Comparison of ENCODE assay signal across 6 cellular contexts in the genomic region with DNA sequence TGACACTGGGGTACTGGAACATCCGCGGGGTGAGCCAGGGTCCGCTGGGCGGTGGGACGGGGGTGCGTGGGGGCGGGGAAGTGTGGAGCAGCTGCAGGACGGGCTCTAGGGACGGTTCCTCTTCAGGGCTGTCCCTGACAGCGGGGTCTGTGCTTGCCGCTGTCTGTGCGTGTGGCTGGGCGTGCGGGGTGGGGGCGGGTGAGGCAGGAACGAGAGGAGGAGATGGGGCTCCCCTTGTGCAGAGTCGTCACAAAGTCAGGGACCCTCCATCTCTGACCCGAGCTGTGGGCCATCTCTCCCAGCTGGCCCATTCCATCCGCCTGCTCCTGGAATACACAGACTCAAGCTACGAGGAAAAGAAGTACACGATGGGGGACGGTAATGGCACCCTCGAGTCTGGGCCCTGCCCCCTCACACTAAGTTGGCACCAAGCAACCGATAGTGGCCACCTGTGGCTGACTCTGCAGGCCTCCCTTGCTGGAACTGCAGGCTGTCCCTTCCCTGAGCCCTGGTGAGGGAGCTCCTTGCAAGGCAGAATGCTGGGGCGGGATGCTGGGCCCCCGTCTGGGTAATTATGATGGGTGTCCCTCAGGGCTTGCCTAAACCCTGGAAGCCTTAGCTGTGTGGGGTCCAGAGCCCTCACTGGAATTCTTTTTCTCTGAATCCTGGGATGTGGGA. TPM values are rescaled to one million over a fixed set of nuclear protein-coding genes. Genes with fewer than 3 reads are reported as not detected.
DNase-seq lines count a peak whose midpoint lies in the region; ATAC-seq lines count a peak whose summit lies in the region.

No MANE protein-coding gene starts in this region.

- no peaks in the 10 kb centered on the region for H3K36me3 ChIP-seq in iPS-18a (ENCODE audit: control insufficient read depth, low read depth, low read length)
- peaks cover 4% of the 10 kb centered on the region for H3K36me3 ChIP-seq in urinary bladder (ENCODE audit: insufficient read depth)

- H3K9ac ChIP-seq in iPS-18a (ENCODE audit: low read length): no peak overlapping the region

- H3K9me3 Mint-ChIP-seq in activated naive CD4-positive, alpha-beta T cell treated with anti-CD3 and anti-CD28 coated beads for 36 hours: no peaks in the 10 kb centered on the region
- peaks cover 0 to 7% of the 10 kb centered on the region in 2 donors for H3K9me3 Mint-ChIP-seq in activated naive CD4-positive, alpha-beta T cell treated with anti-CD3 and anti-CD28 coated beads, Interleukin-2, amount 50 U/mL, for 72 hours

- ATAC-seq in activated naive CD4-positive, alpha-beta T cell treated with anti-CD3 and anti-CD28 coated beads, Interleukin-2, amount 50 U/mL, for 72 hours: no peak
- no peak for ATAC-seq in GM21515 (IDR thresholded peaks at IDR 0.05; ENCODE audit: unreplicated experiment)

- peaks cover 17% of the 10 kb centered on the region for H3K4me1 Mint-ChIP-seq in activated naive CD4-positive, alpha-beta T cell treated with anti-CD3 and anti-CD28 coated beads for 36 hours (ENCODE audit: low read depth)

- no peak overlapping the region for H3K27ac ChIP-seq in iPS-18a (ENCODE audit: low read length)
- peak overlapping the region; percentile 28 for H3K27ac ChIP-seq in urinary bladder (ENCODE audit: low read depth)

- peaks cover 3% of the 10 kb centered on the region for H3K4me1 ChIP-seq in iPS-18a (ENCODE audit: control insufficient read depth, low read depth, low read length)
- H3K4me1 ChIP-seq in urinary bladder (ENCODE audit: insufficient read depth): no peaks in the 10 kb centered on the region

- H3K27me3 Mint-ChIP-seq in activated naive CD4-positive, alpha-beta T cell treated with anti-CD3 and anti-CD28 coated beads for 36 hours (ENCODE audit: low read depth): no peaks in the 10 kb centered on the region

- CTCF ChIA-PET in activated naive CD4-positive, alpha-beta T cell treated with anti-CD3 and anti-CD28 coated beads for 36 hours (lab: Charles Lee): interaction anchor here (1.0 to 1.3 kb wide), 2 partner anchors 12 to 28 kb away, joined by 3 read pairs; partner anchors contain the start of gene GSTM4

- H3K27ac Mint-ChIP-seq in activated naive CD4-positive, alpha-beta T cell treated with anti-CD3 and anti-CD28 coated beads for 36 hours: no peak overlapping the region
- peak overlapping the region in 1 of 2 donors; percentile 56 for H3K27ac Mint-ChIP-seq in activated naive CD4-positive, alpha-beta T cell treated with anti-CD3 and anti-CD28 coated beads, Interleukin-2, amount 50 U/mL, for 72 hours

- H3K9me3 ChIP-seq in iPS-18a (ENCODE audit: control insufficient read depth, low read depth, low read length): no peaks in the 10 kb centered on the region

- intact Hi-C loops in activated naive CD4-positive, alpha-beta T cell treated with anti-CD3 and anti-CD28 coated beads for 36 hours (cut with micrococcal nuclease): no loop called here

- no peak for DNase-seq in activated naive CD4-positive, alpha-beta T cell treated with anti-CD3 and anti-CD28 coated beads for 36 hours
- no peak for DNase-seq in activated naive CD4-positive, alpha-beta T cell treated with anti-CD3 and anti-CD28 coated beads, Interleukin-2, amount 50 U/mL, for 72 hours (ENCODE audit: low spot score in 2 of 2)
- DNase-seq in NCI-H510A treated with DMSO at 0.1 percent for 48 hours (lab: John Stamatoyannopoulos, UW): no peak

- WGBS in urinary bladder: 5% methylated on average over 26 of the region's 26 CpGs

- H3K4me3 ChIP-seq in iPS-18a (ENCODE audit: low read length): peak overlapping the region; percentile 50
- H3K4me3 ChIP-seq in urinary bladder (ENCODE audit: low read depth, low read length): peak overlapping the region; percentile 78

- no peaks in the 10 kb centered on the region for H3K36me3 Mint-ChIP-seq in activated naive CD4-positive, alpha-beta T cell treated with anti-CD3 and anti-CD28 coated beads for 36 hours (ENCODE audit: low read depth)
- peaks cover 0 to 10% of the 10 kb centered on the region in 2 donors for H3K36me3 Mint-ChIP-seq in activated naive CD4-positive, alpha-beta T cell treated with anti-CD3 and anti-CD28 coated beads, Interleukin-2, amount 50 U/mL, for 72 hours

- no peaks in the 10 kb centered on the region for H3K27me3 ChIP-seq in iPS-18a (ENCODE audit: control insufficient read depth, insufficient read depth, low read length)

- H3K4me3 Mint-ChIP-seq in activated naive CD4-positive, alpha-beta T cell treated with anti-CD3 and anti-CD28 coated beads for 36 hours: peak overlapping the region; percentile 68

RNA-seq across cellular contexts. Expression of gene GSTM2, which starts 0.4 kb away (rescaled TPM):
- 10 to 100 TPM; 14.2 to 14.3 TPM for total RNA-seq in activated naive CD4-positive, alpha-beta T cell treated with anti-CD3 and anti-CD28 coated beads for 36 hours
- total RNA-seq in activated naive CD4-positive, alpha-beta T cell treated with anti-CD3 and anti-CD28 coated beads, Interleukin-2, amount 50 U/mL, for 72 hours: 10 to 100 TPM; 13.6 to 41.7 TPM
- 78.0 TPM for total RNA-seq in urinary bladder
- 77.9 TPM for polyA plus RNA-seq in urinary bladder

RNA-seq across cellular contexts. Expression of gene GSTM4, which starts 12.4 kb away (rescaled TPM):
- 1 to 10 TPM; 8.8 to 9.9 TPM for total RNA-seq in activated naive CD4-positive, alpha-beta T cell treated with anti-CD3 and anti-CD28 coated beads for 36 hours
- 10 to 100 TPM; 22.0 to 23.8 TPM for total RNA-seq in activated naive CD4-positive, alpha-beta T cell treated with anti-CD3 and anti-CD28 coated beads, Interleukin-2, amount 50 U/mL, for 72 hours
- 12.4 TPM for total RNA-seq in urinary bladder
- 58.2 TPM for polyA plus RNA-seq in urinary bladder

RNA-seq across cellular contexts. Expression of gene GSTM1, which starts 19.4 kb away (rescaled TPM):
- total RNA-seq in activated naive CD4-positive, alpha-beta T cell treated with anti-CD3 and anti-CD28 coated beads for 36 hours: not detected
- 100 to 1,000 TPM in 1 of 2 donors, not detected in 1; 129 TPM for total RNA-seq in activated naive CD4-positive, alpha-beta T cell treated with anti-CD3 and anti-CD28 coated beads, Interleukin-2, amount 50 U/mL, for 72 hours
- not detected for total RNA-seq in urinary bladder
- 1.1 TPM for polyA plus RNA-seq in urinary bladder

RNA-seq across cellular contexts. Expression of gene GSTM5, which starts 43.8 kb away (rescaled TPM):
- total RNA-seq in activated naive CD4-positive, alpha-beta T cell treated with anti-CD3 and anti-CD28 coated beads for 36 hours: not detected
- total RNA-seq in activated naive CD4-positive, alpha-beta T cell treated with anti-CD3 and anti-CD28 coated beads, Interleukin-2, amount 50 U/mL, for 72 hours: under 1 TPM in 1 of 2 donors, not detected in 1; 0.89 TPM
- total RNA-seq in urinary bladder: 18.2 TPM
- polyA plus RNA-seq in urinary bladder: 25.2 TPM

RNA-seq across cellular contexts. Expression of gene AMPD2, which starts 48.6 kb away (rescaled TPM):
- 10 to 100 TPM; 41.3 to 56.9 TPM for total RNA-seq in activated naive CD4-positive, alpha-beta T cell treated with anti-CD3 and anti-CD28 coated beads for 36 hours
- 100 to 1,000 TPM in 1 of 2 donors, 10 to 100 TPM in 1; 91.5 to 113 TPM for total RNA-seq in activated naive CD4-positive, alpha-beta T cell treated with anti-CD3 and anti-CD28 coated beads, Interleukin-2, amount 50 U/mL, for 72 hours
- total RNA-seq in urinary bladder: 36.1 TPM
- 29.2 TPM for polyA plus RNA-seq in urinary bladder
